17 cellular contexts compared by ENCODE assay signal in genomic region chr3:149648525-149648924, GRCh38. TPM values are rescaled to one million over a fixed set of nuclear protein-coding genes. Genes with fewer than 3 reads are reported as not detected.
DNase-seq lines count a peak whose midpoint lies in the region; ATAC-seq and TF ChIP-seq lines count a peak whose summit lies in the region.
"Had no signal": no experiment of that assay in that cellular context is flagged by ENCODE, and none has a peak within 500 bp of the region (broad histone marks: within the 10 kb centered on the region; RNA-seq: fewer than 3 reads in every experiment).

No MANE protein-coding gene starts in this region.

- no peaks in the 10 kb centered on the region for H3K9me3 Mint-ChIP-seq in activated CD8-positive, alpha-beta memory T cell treated with anti-CD3 and anti-CD28 coated beads, Interleukin-2, amount 10 ng/mL, durations not matched to agents 7 days and 5 days (ENCODE audit: low read depth)
- H3K9me3 Mint-ChIP-seq: activated CD4-positive, alpha-beta T cell treated with anti-CD3 and anti-CD28 coated beads, Interleukin-2, amount 10 ng/mL, durations not matched to agents 7 days and 5 days; activated T-cell treated with anti-CD3 and anti-CD28 coated beads, Interleukin-2, amount 50 U/mL, for 72 hours had no signal

- no peak overlapping the region for H3K4me3 Mint-ChIP-seq in activated CD8-positive, alpha-beta memory T cell treated with anti-CD3 and anti-CD28 coated beads, Interleukin-2, amount 10 ng/mL, durations not matched to agents 7 days and 5 days
- H3K4me3 Mint-ChIP-seq: activated CD4-positive, alpha-beta T cell treated with anti-CD3 and anti-CD28 coated beads, Interleukin-2, amount 10 ng/mL, durations not matched to agents 7 days and 5 days; activated T-cell treated with anti-CD3 and anti-CD28 coated beads, Interleukin-2, amount 50 U/mL, for 72 hours had no signal

- peaks cover 2% of the 10 kb centered on the region for H3K4me1 Mint-ChIP-seq in activated CD8-positive, alpha-beta memory T cell treated with anti-CD3 and anti-CD28 coated beads, Interleukin-2, amount 10 ng/mL, durations not matched to agents 7 days and 5 days
- H3K4me1 Mint-ChIP-seq: activated CD4-positive, alpha-beta T cell treated with anti-CD3 and anti-CD28 coated beads, Interleukin-2, amount 10 ng/mL, durations not matched to agents 7 days and 5 days had no signal

- H3K36me3 ChIP-seq in mammary epithelial cell (ENCODE audit: insufficient read depth, low read length) (peaks cover 5% of the 10 kb centered on the region), gastroesophageal sphincter (peaks cover 0 to 14% of the 10 kb centered on the region in 2 donors), osteoblast (ENCODE audit: insufficient read depth, low read length) (peaks cover 55% of the 10 kb centered on the region), uterus (no peaks in the 10 kb centered on the region)
- H3K36me3 ChIP-seq: BLaER1 treated with 17β-estradiol and CSF1 and Interleukin-3, amounts not matched to agents 10 nM and 100 nM had no signal

- TF ChIP-seq EP300 in gastroesophageal sphincter (IDR thresholded peaks at IDR 0.05): no peak

- H3K4me1 ChIP-seq in mammary epithelial cell (ENCODE audit: insufficient read depth, low read length) (peaks cover 58% of the 10 kb centered on the region), gastroesophageal sphincter (peaks cover 41 to 96% (median 44%) of the 10 kb centered on the region in 3 donors), osteoblast (ENCODE audit: insufficient read depth, low read length) (peaks cover 39% of the 10 kb centered on the region), uterus (peaks cover 5 to 19% of the 10 kb centered on the region in 2 donors)

- no peak overlapping the region for H2AFZ ChIP-seq in mammary epithelial cell (ENCODE audit: low read depth, low read length)
- no peak overlapping the region for H2AFZ ChIP-seq in osteoblast (ENCODE audit: low read length)

- 49% methylated on average over 3 of the region's 3 CpGs for WGBS in mammary epithelial cell (ENCODE audit: low coverage, missing lambda C conversion rate)
- WGBS in gastroesophageal sphincter (ENCODE audit: low coverage in 1 of 2), 2 donors: 11 to 53% methylated on average over 3 of the region's 3 CpGs

- BruUV-seq in mammary epithelial cell (replicated peaks; lab: Mats Ljungman, UMichigan): no TSS peak

- dilution Hi-C loops in mammary epithelial cell (cut with HindIII; ENCODE audit: low sequenced_read_pairs): no loop called here

- peaks cover 2% of the 10 kb centered on the region for H3K27me3 Mint-ChIP-seq in activated CD8-positive, alpha-beta memory T cell treated with anti-CD3 and anti-CD28 coated beads, Interleukin-2, amount 10 ng/mL, durations not matched to agents 7 days and 5 days

- H3K27ac Mint-ChIP-seq in activated CD8-positive, alpha-beta memory T cell treated with anti-CD3 and anti-CD28 coated beads, Interleukin-2, amount 10 ng/mL, durations not matched to agents 7 days and 5 days: no peak overlapping the region
- H3K27ac Mint-ChIP-seq: activated CD4-positive, alpha-beta T cell treated with anti-CD3 and anti-CD28 coated beads, Interleukin-2, amount 10 ng/mL, durations not matched to agents 7 days and 5 days; activated T-cell treated with anti-CD3 and anti-CD28 coated beads, Interleukin-2, amount 50 U/mL, for 72 hours had no signal

- H3K27me3 ChIP-seq in mammary epithelial cell (ENCODE audit: insufficient read depth, low read length): no peaks in the 10 kb centered on the region
- H3K27me3 ChIP-seq in gastroesophageal sphincter: no peaks in the 10 kb centered on the region
- no peaks in the 10 kb centered on the region for H3K27me3 ChIP-seq in osteoblast (ENCODE audit: insufficient read depth, low read length)
- H3K27me3 ChIP-seq in uterus: no peaks in the 10 kb centered on the region
- H3K27me3 ChIP-seq: dorsolateral prefrontal cortex, tibial nerve had no signal

- no peak for TF ChIP-seq POLR2A in gastroesophageal sphincter (IDR thresholded peaks at IDR 0.05)
- no peak for TF ChIP-seq POLR2A in uterus (IDR thresholded peaks at IDR 0.05)

- TF ChIP-seq CTCF in mammary epithelial cell (conservative IDR thresholded peaks at IDR 0.05 in 1 of 2, IDR thresholded peaks at IDR 0.05 in 1 of 2; ENCODE audit: extremely low read depth in 1 of 2, insufficient read depth in 1 of 2, low read depth in 1 of 2, low read length in 2 of 2) (no peak), gastroesophageal sphincter (IDR thresholded peaks at IDR 0.05) (no peak), osteoblast (IDR thresholded peaks at IDR 0.05; ENCODE audit: extremely low read depth, low read depth, low read length) (no peak), uterus (IDR thresholded peaks at IDR 0.05) (no peak)

- no peaks in the 10 kb centered on the region for H4K20me1 ChIP-seq in mammary epithelial cell (ENCODE audit: insufficient read depth, low read length)
- peaks cover 66% of the 10 kb centered on the region for H4K20me1 ChIP-seq in osteoblast (ENCODE audit: insufficient read depth, low read length)
- H4K20me1 ChIP-seq: BLaER1 treated with 17β-estradiol and CSF1 and Interleukin-3, amounts not matched to agents 10 nM and 100 nM had no signal

- in situ Hi-C loops in mammary epithelial cell (cut with MboI; ENCODE audit: low sequenced_read_pairs in 2 of 2): no loop called here

- H3K4me2 ChIP-seq in mammary epithelial cell (ENCODE audit: insufficient read depth, low read depth, low read length) (peak overlapping the region; percentile 59), osteoblast (ENCODE audit: insufficient read depth, low read length) (peak overlapping the region; percentile 55)

- H3K9ac ChIP-seq in mammary epithelial cell (ENCODE audit: insufficient read depth, low read length): no peak overlapping the region
- H3K9ac ChIP-seq: BLaER1 treated with 17β-estradiol and CSF1 and Interleukin-3, amounts not matched to agents 10 nM and 100 nM had no signal

- CTCF ChIA-PET in mammary epithelial cell (lab: Charles Lee; ENCODE audit: low non-redundant PET): interaction anchor here (0.6 kb wide), 1 partner anchor 11 kb away, joined by 3 read pairs; no protein-coding TSS in a partner anchor
- CTCF ChIA-PET in activated CD8-positive, alpha-beta memory T cell treated with anti-CD3 and anti-CD28 coated beads, Interleukin-2, amount 10 ng/mL, durations not matched to agents 7 days and 5 days (lab: Charles Lee): interaction anchor here (1.2 to 1.4 kb wide), 2 partner anchors 10 to 12 kb away, joined by 3 to 6 read pairs; partner anchors contain the start of gene WWTR1

- intact Hi-C loops in mammary epithelial cell (cut with micrococcal nuclease): no loop called here
- intact Hi-C loops in uterus (cut with DNase I; ENCODE audit: low total_unique reads): no loop called here

- ATAC-seq in gastroesophageal sphincter: peak; percentile 66
- ATAC-seq in activated CD8-positive, alpha-beta memory T cell treated with anti-CD3 and anti-CD28 coated beads, Interleukin-2, amount 10 ng/mL, durations not matched to agents 7 days and 5 days: no peak
- no peak for ATAC-seq in GM21423 (IDR thresholded peaks at IDR 0.05; ENCODE audit: unreplicated experiment)
- ATAC-seq in HG03139 (IDR thresholded peaks at IDR 0.05; ENCODE audit: unreplicated experiment): no peak
- ATAC-seq: activated T-cell treated with anti-CD3 and anti-CD28 coated beads, Interleukin-2, amount 50 U/mL, for 72 hours had no signal

- H3K9me3 ChIP-seq in mammary epithelial cell (replicated peaks; ENCODE audit: insufficient read depth, low read length) (no peaks in the 10 kb centered on the region), gastroesophageal sphincter (no peaks in the 10 kb centered on the region), osteoblast (ENCODE audit: low read depth, low read length) (no peaks in the 10 kb centered on the region), uterus (no peaks in the 10 kb centered on the region)
- H3K9me3 ChIP-seq: BLaER1 treated with 17β-estradiol and CSF1 and Interleukin-3, amounts not matched to agents 10 nM and 100 nM had no signal

- H3K36me3 Mint-ChIP-seq in activated CD8-positive, alpha-beta memory T cell treated with anti-CD3 and anti-CD28 coated beads, Interleukin-2, amount 10 ng/mL, durations not matched to agents 7 days and 5 days: peaks cover 4% of the 10 kb centered on the region

- no peak overlapping the region for H3K4me3 ChIP-seq in mammary epithelial cell (replicated peaks in 1 of 3; ENCODE audit: insufficient read depth in 1 of 3, low read depth in 2 of 3, low read length in 3 of 3)
- H3K4me3 ChIP-seq in gastroesophageal sphincter: peak overlapping the region in 1 of 2 donors; percentile 25
- no peak overlapping the region for H3K4me3 ChIP-seq in osteoblast (ENCODE audit: insufficient read depth, low read length)
- H3K4me3 ChIP-seq in uterus: no peak overlapping the region
- H3K4me3 ChIP-seq: BLaER1 treated with 17β-estradiol and CSF1 and Interleukin-3, amounts not matched to agents 10 nM and 100 nM; dorsolateral prefrontal cortex; tibial nerve had no signal

- H3K79me2 ChIP-seq in mammary epithelial cell (ENCODE audit: insufficient read depth, low read length): peaks cover 94% of the 10 kb centered on the region
- peaks cover 94% of the 10 kb centered on the region for H3K79me2 ChIP-seq in osteoblast (ENCODE audit: insufficient read depth, low read length)

- peak overlapping the region; percentile 53 for H3K27ac ChIP-seq in mammary epithelial cell (ENCODE audit: insufficient read depth, low read depth, low read length)
- H3K27ac ChIP-seq in gastroesophageal sphincter: peak overlapping the region; percentile 30 to 72 (median 62)
- H3K27ac ChIP-seq in osteoblast (ENCODE audit: low read depth, low read length): no peak overlapping the region
- H3K27ac ChIP-seq in uterus: peak overlapping the region; percentile 37 to 55
- H3K27ac ChIP-seq: BLaER1 treated with 17β-estradiol and CSF1 and Interleukin-3, amounts not matched to agents 10 nM and 100 nM had no signal

- DNase-seq in mammary epithelial cell: peak; percentile 55
- no peak for DNase-seq in osteoblast (ENCODE audit: insufficient read length, low spot score, missing footprints)
- DNase-seq in uterus: no peak
- no peak for DNase-seq in activated CD8-positive, alpha-beta memory T cell treated with anti-CD3 and anti-CD28 coated beads, Interleukin-2, amount 10 ng/mL, durations not matched to agents 7 days and 5 days
- DNase-seq: activated CD4-positive, alpha-beta T cell treated with anti-CD3 and anti-CD28 coated beads, Interleukin-2, amount 10 ng/mL, durations not matched to agents 7 days and 5 days; activated T-cell treated with anti-CD3 and anti-CD28 coated beads, Interleukin-2, amount 50 U/mL, for 72 hours; amygdala; dorsolateral prefrontal cortex; glutamatergic neuron; NCI-H2029 treated with DMSO at 0.1 percent for 48 hours; NCI-H774; T-helper 9 cell had no signal

RNA-seq across cellular contexts. Expression of gene WWTR1, which starts 9.3 kb away (rescaled TPM):
- 10 to 100 TPM; 56.1 to 58.0 TPM for total RNA-seq in mammary epithelial cell
- polyA plus RNA-seq in mammary epithelial cell: 76.3 TPM
- 149 TPM for polyA minus RNA-seq in mammary epithelial cell
- total RNA-seq in gastroesophageal sphincter: 100 to 1,000 TPM; 239 to 482 (median 321) TPM
- total RNA-seq in osteoblast: 79.3 and 84.7 TPM in 2 replicates
- 100 to 1,000 TPM; 103 to 148 (median 116) TPM for total RNA-seq in uterus
- 1 to 10 TPM; 1.8 to 3.8 TPM for total RNA-seq in activated CD8-positive, alpha-beta memory T cell treated with anti-CD3 and anti-CD28 coated beads, Interleukin-2, amount 10 ng/mL, durations not matched to agents 7 days and 5 days

Comparison
In these comparisons a context has a peak if more than half of its experiments do, and no peak if none do; other contexts are left out.
1. RNA of gene WWTR1, which starts 9.3 kb away (total RNA-seq): 239 to 482 TPM in gastroesophageal sphincter, 103 to 148 TPM in uterus, 79.3 to 84.7 TPM in osteoblast and 56.1 to 58.0 TPM in mammary epithelial cell; 1.8 to 3.8 TPM in activated CD8-positive, alpha-beta memory T cell treated with anti-CD3 and anti-CD28 coated beads, Interleukin-2, amount 10 ng/mL, durations not matched to agents 7 days and 5 days; every median in the first group is over 10 times any median in the second.